ENCODE assay signal across 11 cellular contexts in the genomic region with DNA sequence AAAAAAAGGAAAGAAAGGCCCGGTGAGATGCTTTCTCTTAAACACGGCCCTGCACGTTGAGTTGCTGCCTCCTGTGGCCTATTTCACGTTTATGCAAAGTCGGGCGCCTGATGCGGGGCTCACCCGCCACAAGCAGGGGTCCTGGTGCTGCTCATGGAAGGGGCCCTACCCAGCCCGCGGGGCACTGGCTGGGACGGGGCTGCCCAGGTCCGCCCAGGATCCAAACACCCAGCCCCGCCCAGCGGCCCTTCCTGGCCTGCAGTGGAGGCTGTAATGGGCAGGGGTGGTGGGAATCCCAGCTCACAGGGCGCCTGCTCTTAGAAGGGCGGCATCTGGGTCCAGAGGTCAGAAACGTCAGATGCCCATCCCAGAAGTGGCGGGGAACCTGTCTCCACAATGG. TPM values are rescaled to one million over a fixed set of nuclear protein-coding genes. Genes with fewer than 3 reads are reported as not detected.
DNase-seq lines count a peak whose midpoint lies in the region; ATAC-seq, FAIRE-seq and TF ChIP-seq lines count a peak whose summit lies in the region.
"Had no signal": no experiment of that assay in that cellular context is flagged by ENCODE, and none has a peak within 500 bp of the region (broad histone marks: within the 10 kb centered on the region; RNA-seq: fewer than 3 reads in every experiment).

No MANE protein-coding gene starts in this region.

- H2AFZ ChIP-seq in endothelial cell of umbilical vein (ENCODE audit: low read depth, low read length) (no peak overlapping the region), Karpas-422 (ENCODE audit: low read length) (no peak overlapping the region)

- H3K36me3 ChIP-seq in endothelial cell of umbilical vein (ENCODE audit: control insufficient read depth in 2 of 2, extremely low read depth in 1 of 2, insufficient read depth in 2 of 2, low read length in 2 of 2), result no peaks in the 10 kb centered on the region
- no peaks in the 10 kb centered on the region for H3K36me3 ChIP-seq in aorta (ENCODE audit: control insufficient read depth in 1 of 2, insufficient read depth in 2 of 2, low read length in 1 of 2)
- no peaks in the 10 kb centered on the region for H3K36me3 ChIP-seq in Karpas-422 (ENCODE audit: insufficient read depth, low read length)

- POLR2A ChIA-PET in endothelial cell of umbilical vein (lab: Charles Lee), result interaction anchor here (0.5 kb wide), 1 partner anchor 26 kb away, joined by 6 read pairs; no protein-coding TSS in a partner anchor

- H3K27me3 ChIP-seq in endothelial cell of umbilical vein (ENCODE audit: control insufficient read depth in 2 of 2, insufficient read depth in 2 of 2, low read length in 2 of 2), result peaks cover 23 to 44% of the 10 kb centered on the region in 2 experiments
- H3K27me3 ChIP-seq in aorta (ENCODE audit: control insufficient read depth in 1 of 2, insufficient read depth in 2 of 2, low read length in 1 of 2), result no peaks in the 10 kb centered on the region
- no peaks in the 10 kb centered on the region for H3K27me3 ChIP-seq in Karpas-422 (ENCODE audit: low read length)

- peak overlapping the region; percentile 74 for H3K4me3 Mint-ChIP-seq in natural killer cell
- no peak overlapping the region for H3K4me3 Mint-ChIP-seq in natural killer cell treated with Interleukin-12 subunit alpha and Interleukin-12 subunit beta and Interleukin-15 and Interleukin-18, amount 100 ng/mL, for 72 hours
- peak overlapping the region; percentile 78 for H3K4me3 Mint-ChIP-seq in mesothelial cell of epicardium

- H3K9me3 ChIP-seq in endothelial cell of umbilical vein (replicated peaks; ENCODE audit: control insufficient read depth, insufficient read depth, low read length), result no peaks in the 10 kb centered on the region
- no peaks in the 10 kb centered on the region for H3K9me3 ChIP-seq in aorta (ENCODE audit: control insufficient read depth, low read length)
- H3K9me3 ChIP-seq in Karpas-422 (ENCODE audit: low read length), result no peaks in the 10 kb centered on the region; the same call in 1 of the 2 replicates

- H3K79me2 ChIP-seq in endothelial cell of umbilical vein (ENCODE audit: control insufficient read depth, insufficient read depth, low read length) (no peaks in the 10 kb centered on the region), Karpas-422 (ENCODE audit: low read length) (no peaks in the 10 kb centered on the region)

- H3K36me3 Mint-ChIP-seq in natural killer cell (peaks cover 25% of the 10 kb centered on the region), mesothelial cell of epicardium (peaks cover 30% of the 10 kb centered on the region)
- H3K36me3 Mint-ChIP-seq in natural killer cell treated with Interleukin-12 subunit alpha and Interleukin-12 subunit beta and Interleukin-15 and Interleukin-18, amount 100 ng/mL, for 72 hours, result peaks cover 24% of the 10 kb centered on the region

- CTCF ChIA-PET in endothelial cell of umbilical vein (lab: Charles Lee), result interaction anchor here (1.7 kb wide), 1 partner anchor 126 kb away, joined by 4 read pairs; no protein-coding TSS in a partner anchor

- peaks cover 2 to 9% of the 10 kb centered on the region in 2 donors for H3K9me3 Mint-ChIP-seq in natural killer cell
- peaks cover 9% of the 10 kb centered on the region for H3K9me3 Mint-ChIP-seq in natural killer cell treated with Interleukin-12 subunit alpha and Interleukin-12 subunit beta and Interleukin-15 and Interleukin-18, amount 100 ng/mL, for 72 hours
- H3K9me3 Mint-ChIP-seq in mesothelial cell of epicardium, result peaks cover 34% of the 10 kb centered on the region

- no peak for FAIRE-seq in endothelial cell of umbilical vein (lab: Jason Lieb, UNC)

- H3K4me2 ChIP-seq in endothelial cell of umbilical vein (ENCODE audit: insufficient read depth, low read length) (no peak overlapping the region), Karpas-422 (ENCODE audit: low read depth, low read length, poor library complexity, severe bottlenecking) (no peak overlapping the region)

- H3K27me3 Mint-ChIP-seq in natural killer cell (ENCODE audit: low read depth in 2 of 2) (peaks cover 47 to 50% of the 10 kb centered on the region in 2 donors), mesothelial cell of epicardium (ENCODE audit: low read depth) (peaks cover 38% of the 10 kb centered on the region)
- H3K27me3 Mint-ChIP-seq in natural killer cell treated with Interleukin-12 subunit alpha and Interleukin-12 subunit beta and Interleukin-15 and Interleukin-18, amount 100 ng/mL, for 72 hours, result peaks cover 37 to 59% of the 10 kb centered on the region in 2 donors

- no TSS peak for BruUV-seq in endothelial cell of umbilical vein (replicated peaks; lab: Mats Ljungman, UMichigan)

- dilution Hi-C loops in endothelial cell of umbilical vein (cut with MboI; ENCODE audit: extremely low pct_ligation_motif_present, low sequenced_read_pairs), result no loop called here

- H3K27ac ChIP-seq in endothelial cell of umbilical vein (ENCODE audit: insufficient read depth, low read depth, low read length) (no peak overlapping the region), aorta (ENCODE audit: low read depth in 1 of 2, low read length in 2 of 2) (peak overlapping the region in 1 of 2 donors; percentile 9), Karpas-422 (ENCODE audit: low read length) (no peak overlapping the region)

- H3K9me1 ChIP-seq in endothelial cell of umbilical vein (replicated peaks; ENCODE audit: control insufficient read depth, extremely low read depth, insufficient read depth, low read length), result no peaks in the 10 kb centered on the region

- DNase-seq in natural killer cell (peak; percentile 9), endothelial cell of umbilical vein (ENCODE audit: low read depth, low spot score) (no peak), mesothelial cell of epicardium (ENCODE audit: low spot score in 2 of 2, unreplicated experiment in 2 of 2) (peak in 1 of 2 experiments; percentile 39), aorta (peak; percentile 63 to 80), NCI-H345 treated with DMSO at 0.1 percent for 48 hours (lab: John Stamatoyannopoulos, UW; ENCODE audit: unreplicated experiment) (no peak), Karpas-422 (no peak), AML-193 (lab: John Stamatoyannopoulos, UW) (no peak)
- DNase-seq in natural killer cell treated with Interleukin-12 subunit alpha and Interleukin-12 subunit beta and Interleukin-15 and Interleukin-18, amount 100 ng/mL, for 72 hours (ENCODE audit: low spot score), result no peak
- DNase-seq: NCI-H446 had no signal

- TF ChIP-seq POLR2A in endothelial cell of umbilical vein (IDR thresholded peaks at IDR 0.05; ENCODE audit: low read depth, low read length), result no peak

- no peak overlapping the region for H3K4me3 ChIP-seq in endothelial cell of umbilical vein (replicated peaks in 1 of 3; ENCODE audit: insufficient read depth in 1 of 3, low read depth in 1 of 3, low read length in 3 of 3)
- H3K4me3 ChIP-seq in aorta (ENCODE audit: low read length in 2 of 2), result peak overlapping the region; percentile 27 to 81
- H3K4me3 ChIP-seq in Karpas-422 (ENCODE audit: low read length), result no peak overlapping the region

- H3K9me2 ChIP-seq in Karpas-422 (replicated peaks; ENCODE audit: insufficient read depth, low read length), result no peaks in the 10 kb centered on the region; the same call in 1 of the 2 replicates

- H3K27ac Mint-ChIP-seq in natural killer cell (no peak overlapping the region), mesothelial cell of epicardium (no peak overlapping the region)
- no peak overlapping the region for H3K27ac Mint-ChIP-seq in natural killer cell treated with Interleukin-12 subunit alpha and Interleukin-12 subunit beta and Interleukin-15 and Interleukin-18, amount 100 ng/mL, for 72 hours

- no peaks in the 10 kb centered on the region for H4K20me1 ChIP-seq in endothelial cell of umbilical vein (replicated peaks; ENCODE audit: control insufficient read depth, extremely low read depth, insufficient read depth, low read length)
- H4K20me1 ChIP-seq in Karpas-422 (ENCODE audit: insufficient read depth, low read depth, low read length), result no peaks in the 10 kb centered on the region

- 17 to 24% methylated on average over 18 of the region's 18 CpGs for WGBS in aorta, 2 donors

- H3K9ac ChIP-seq in endothelial cell of umbilical vein (replicated peaks; ENCODE audit: extremely low read depth, insufficient read depth, low read length), result no peak overlapping the region
- H3K9ac ChIP-seq in Karpas-422 (ENCODE audit: low read length), result no peak overlapping the region

- H3K4me1 Mint-ChIP-seq in natural killer cell, result peaks cover 7 to 16% of the 10 kb centered on the region in 2 donors
- H3K4me1 Mint-ChIP-seq in natural killer cell treated with Interleukin-12 subunit alpha and Interleukin-12 subunit beta and Interleukin-15 and Interleukin-18, amount 100 ng/mL, for 72 hours (ENCODE audit: low read depth in 2 of 2), result peaks cover 5 to 11% of the 10 kb centered on the region in 2 donors
- H3K4me1 Mint-ChIP-seq in mesothelial cell of epicardium, result peaks cover 3% of the 10 kb centered on the region

- intact Hi-C loops in natural killer cell (cut with micrococcal nuclease) (loop anchor here (5.0 kb wide), 1 partner anchor 127 kb away; no protein-coding TSS in a partner anchor), endothelial cell of umbilical vein (cut with micrococcal nuclease) (loop anchor here (5.0 kb wide), 1 partner anchor 127 kb away; no protein-coding TSS in a partner anchor), aorta (cut with DNase I) (loop anchor here (1.0 to 5.0 kb wide), 4 partner anchors 37 to 127 kb away; no protein-coding TSS in a partner anchor)

- TF ChIP-seq CTCF in natural killer cell (IDR thresholded peaks at IDR 0.05) (no peak), endothelial cell of umbilical vein (IDR thresholded peaks at IDR 0.05; ENCODE audit: extremely low read depth in 1 of 2, insufficient read depth in 1 of 2, low read depth in 1 of 2, low read length in 2 of 2) (no peak), mesothelial cell of epicardium (IDR thresholded peaks at IDR 0.05; ENCODE audit: unreplicated experiment) (no peak)

- H3K4me1 ChIP-seq in endothelial cell of umbilical vein (ENCODE audit: control insufficient read depth, extremely low read depth, insufficient read depth, low read length) (no peaks in the 10 kb centered on the region), aorta (ENCODE audit: control insufficient read depth in 1 of 2, insufficient read depth in 2 of 2, low read length in 2 of 2) (no peaks in the 10 kb centered on the region), Karpas-422 (ENCODE audit: low read length) (no peaks in the 10 kb centered on the region)
- H3K4me1 ChIP-seq: Caco-2 had no signal

- ATAC-seq in natural killer cell (no peak), aorta (ENCODE audit: low FRiP score) (no peak)
- ATAC-seq in natural killer cell treated with Interleukin-12 subunit alpha and Interleukin-12 subunit beta and Interleukin-15 and Interleukin-18, amount 100 ng/mL, for 72 hours, result no peak

RNA-seq across cellular contexts. Expression of a gene that starts 1.6 kb away (rescaled TPM):
- total RNA-seq in natural killer cell, result 100 to 1,000 TPM in 1 of 3 donors, 10 to 100 TPM in 2; 93.9 to 110 (median 97.2) TPM
- 1 to 10 TPM in 1 of 2 donors, under 1 TPM in 1; 0.88 to 4.2 TPM for total RNA-seq in natural killer cell treated with Interleukin-12 subunit alpha and Interleukin-12 subunit beta and Interleukin-15 and Interleukin-18, amount 100 ng/mL, for 72 hours
- 2.6 and 6.1 TPM in 2 replicates for total RNA-seq in endothelial cell of umbilical vein
- 3.4 and 4.4 TPM in 2 replicates for polyA plus RNA-seq in endothelial cell of umbilical vein
- 1.5 and 2.0 TPM in 2 replicates for polyA plus RNA-seq in endothelial cell of umbilical vein (2011; cell fraction: cytosol; rRNA removed)
- 5.9 and 7.7 TPM in 2 replicates for polyA plus RNA-seq in endothelial cell of umbilical vein (2011; cell fraction: nucleus; rRNA removed)
- polyA plus RNA-seq in endothelial cell of umbilical vein (2012), result 0.82 and 5.0 TPM in 2 replicates
- 1.5 and 1.7 TPM in 2 replicates for polyA minus RNA-seq in endothelial cell of umbilical vein
- polyA minus RNA-seq in endothelial cell of umbilical vein (2011; cell fraction: cytosol; rRNA and poly(A)+ RNA removed), result not detected
- polyA minus RNA-seq in endothelial cell of umbilical vein (2011; cell fraction: nucleus; rRNA and poly(A)+ RNA removed), result 0.77 and 3.6 TPM in 2 replicates
- total RNA-seq in mesothelial cell of epicardium, result 846 to 986 TPM (median 933 TPM) in 3 replicates
- total RNA-seq in aorta, result 1,000 to 10,000 TPM; 1,386 to 1,431 TPM
- polyA plus RNA-seq in aorta, result 1,000 to 10,000 TPM in 1 of 2 donors, 100 to 1,000 TPM in 1; 335 to 3,611 TPM
- not detected in 2 replicates for total RNA-seq in Karpas-422 (2014; rRNA removed; shearing (Covaris generic); ENCODE audit: low replicate concordance)
- polyA plus RNA-seq: neural cell had no signal

RNA-seq across cellular contexts. Expression of a gene that starts 55.9 kb away (rescaled TPM):
- under 1 TPM in 1 of 3 donors, not detected in 2; 0.34 TPM for total RNA-seq in natural killer cell
- total RNA-seq in natural killer cell treated with Interleukin-12 subunit alpha and Interleukin-12 subunit beta and Interleukin-15 and Interleukin-18, amount 100 ng/mL, for 72 hours, result not detected
- total RNA-seq in endothelial cell of umbilical vein, result 1.2 and 1.5 TPM in 2 replicates
- polyA plus RNA-seq in endothelial cell of umbilical vein, result 0.06 TPM in 1 of 2 replicates, not detected in the other
- 0.04 TPM in 1 of 2 replicates, not detected in the other for polyA plus RNA-seq in endothelial cell of umbilical vein (2011; cell fraction: cytosol; rRNA removed)
- polyA plus RNA-seq in endothelial cell of umbilical vein (2011; cell fraction: nucleus; rRNA removed), result 0.28 and 0.37 TPM in 2 replicates
- polyA plus RNA-seq in endothelial cell of umbilical vein (2012), result 0.36 and 0.42 TPM in 2 replicates
- polyA minus RNA-seq in endothelial cell of umbilical vein, result not detected in 2 replicates
- polyA minus RNA-seq in endothelial cell of umbilical vein (2011; cell fraction: cytosol; rRNA and poly(A)+ RNA removed), result not detected
- not detected in 2 replicates for polyA minus RNA-seq in endothelial cell of umbilical vein (2011; cell fraction: nucleus; rRNA and poly(A)+ RNA removed)
- total RNA-seq in mesothelial cell of epicardium, result 8.8 to 12.5 TPM (median 9.6 TPM) in 3 replicates
- total RNA-seq in aorta, result 1 to 10 TPM; 1.1 to 2.6 TPM
- polyA plus RNA-seq in aorta, result 1 to 10 TPM in 1 of 2 donors, under 1 TPM in 1; 0.50 to 8.7 TPM
- 0.14 TPM in 1 of 2 replicates, not detected in the other for total RNA-seq in Karpas-422 (2014; rRNA removed; shearing (Covaris generic); ENCODE audit: low replicate concordance)

Comparison
In these comparisons a context has a peak if more than half of its experiments do, and no peak if none do; other contexts are left out.
1. DNase-seq: peak in natural killer cell (single experiment) and aorta (2 of 2); none in natural killer cell treated with Interleukin-12 subunit alpha and Interleukin-12 subunit beta and Interleukin-15 and Interleukin-18, amount 100 ng/mL, for 72 hours (single experiment), endothelial cell of umbilical vein (single experiment), NCI-H345 treated with DMSO at 0.1 percent for 48 hours (single experiment), Karpas-422 (single experiment) and AML-193 (0 of 2).
2. RNA of a gene that starts 1.6 kb away (total RNA-seq): 1,386 to 1,431 TPM in aorta, 846 to 986 TPM in mesothelial cell of epicardium and 93.9 to 110 TPM in natural killer cell; 2.6 to 6.1 TPM in endothelial cell of umbilical vein, 0.88 to 4.2 TPM in natural killer cell treated with Interleukin-12 subunit alpha and Interleukin-12 subunit beta and Interleukin-15 and Interleukin-18, amount 100 ng/mL, for 72 hours and not detected in Karpas-422; every median in the first group is over 10 times any median in the second.
3. H3K4me3 ChIP-seq: peak in aorta (2 of 2); none in endothelial cell of umbilical vein (0 of 3) and Karpas-422 (single experiment).